ENCODE assay signal across 25 cellular contexts in the genomic region with DNA sequence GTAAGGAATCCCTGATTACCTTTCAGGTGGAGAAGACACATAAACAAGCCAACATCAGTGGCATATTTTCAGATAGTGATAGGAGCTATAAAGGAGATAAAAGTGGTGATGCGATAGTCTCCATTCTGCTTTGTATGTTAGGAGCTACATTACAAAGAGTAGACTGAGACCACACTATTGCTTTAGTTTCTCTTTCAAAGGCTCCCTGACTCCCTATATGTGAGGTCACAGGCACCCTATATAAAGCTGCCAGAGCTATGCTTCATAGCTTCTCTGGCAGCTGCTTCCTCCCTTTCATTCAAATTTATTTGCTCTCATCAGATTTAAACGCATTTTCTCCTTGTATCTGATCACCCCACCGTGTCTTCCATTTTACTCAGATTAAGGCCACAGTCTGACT.
"Had no signal": no experiment of that assay in that cellular context is flagged by ENCODE, and none has a peak within 500 bp of the region (broad histone marks: within the 10 kb centered on the region; RNA-seq: fewer than 3 reads in every experiment).

No MANE protein-coding gene starts in this region.

- H3K4me2 ChIP-seq: smooth muscle cell had no signal

- ATAC-seq: left colon; natural killer cell; right lobe of liver; stimulated activated memory B cell treated with anti-CD40 and anti-IgM and Interleukin-4, amounts not matched to agents 10 μg/mL and 1 μg/mL and 100 μg/mL, for 72 hours; stimulated activated naive CD8-positive, alpha-beta T cell treated with anti-CD3 and anti-CD28 coated beads, Interleukin-15, amount 100 ng/mL, for 72 hours had no signal

- H3K27ac ChIP-seq: left ventricle myocardium inferior, ovary, right atrium auricular region, right lobe of liver, tibial nerve, uterus had no signal

- H3K27me3 ChIP-seq: ovary, right atrium auricular region, right lobe of liver, tibial nerve, uterus had no signal

- H3K4me3 ChIP-seq: left ventricle myocardium inferior, lung, ovary, right atrium auricular region, right lobe of liver, smooth muscle cell, tibial nerve, uterus had no signal

- H3K4me1 ChIP-seq: left ventricle myocardium inferior, right atrium auricular region, right lobe of liver, tibial nerve, uterus had no signal

- H3K9me3 ChIP-seq: ovary, right atrium auricular region, right lobe of liver, tibial nerve, uterus had no signal

- FAIRE-seq: islet of Langerhans, kidney had no signal

- DNase-seq: hippocampal formation; immature natural killer cell; kidney; left colon; left ventricle myocardium inferior; mesendoderm; naive B cell; natural killer cell; nephron progenitor cell; ovary; right lobe of liver; stimulated activated CD4-positive, alpha-beta T cell treated with anti-CD3 and anti-CD28 coated beads, Interleukin-1b, Interleukin-23, amount 100 ng/mL, for 48 hours; stimulated activated CD4-positive, alpha-beta T cell treated with anti-CD3 and anti-CD28 coated beads, Interleukin-2, amount 100 ng/mL, for 48 hours; stimulated activated CD4-positive, alpha-beta T cell treated with anti-CD3 and anti-CD28 coated beads, Interleukin-4, amount 100 ng/mL, for 4 hours; stimulated activated CD8-positive, alpha-beta memory T cell treated with anti-CD3 and anti-CD28 coated beads, Interleukin-4, amount 100 ng/mL, for 48 hours; stimulated activated naive CD4-positive, alpha-beta T cell treated with Interleukin-2 at 50 U/mL for 16 hours; stimulated activated naive CD8-positive, alpha-beta T cell treated with anti-CD3 and anti-CD28 coated beads, Interleukin-15, amount 100 ng/mL, for 72 hours; substantia nigra; uterus had no signal

- H3K36me3 ChIP-seq: left ventricle myocardium inferior, ovary, right atrium auricular region, right lobe of liver, uterus had no signal
